20 cellular contexts compared by ENCODE assay signal in genomic region chr2:23630111-23630480, GRCh38.
A peak's percentile ranks its signal among the peaks of the same experiment; 100 is the strongest.
DNase-seq lines count a peak whose midpoint lies in the region; ATAC-seq and TF ChIP-seq lines count a peak whose summit lies in the region.
"Had no signal": no experiment of that assay in that cellular context is flagged by ENCODE, and none has a peak within 500 bp of the region (broad histone marks: within the 10 kb centered on the region; RNA-seq: fewer than 3 reads in every experiment).

No MANE protein-coding gene starts in this region.

- H3K4ac ChIP-seq in trophoblast cell (ENCODE audit: low read depth, low read length) = no peak overlapping the region

- no peaks in the 10 kb centered on the region for H3K79me2 ChIP-seq in trophoblast cell (ENCODE audit: control insufficient read depth, insufficient read depth, low read length, poor library complexity)

- H3K27me3 Mint-ChIP-seq in Caco-2 (ENCODE audit: insufficient read depth, unreplicated experiment) = no peaks in the 10 kb centered on the region
- H3K27me3 Mint-ChIP-seq in chondrocyte (ENCODE audit: low read depth) = no peaks in the 10 kb centered on the region
- H3K27me3 Mint-ChIP-seq in nephron (ENCODE audit: low read depth) = peaks cover 10% of the 10 kb centered on the region

- H2BK5ac ChIP-seq in trophoblast cell (ENCODE audit: low read depth, low read length, poor library complexity) = no peak overlapping the region

- no peaks in the 10 kb centered on the region for H3K36me3 Mint-ChIP-seq in Caco-2 (ENCODE audit: insufficient read depth, unreplicated experiment)
- H3K36me3 Mint-ChIP-seq in chondrocyte (ENCODE audit: low read depth) = peaks cover 4% of the 10 kb centered on the region
- H3K36me3 Mint-ChIP-seq in nephron (ENCODE audit: low read depth) = no peaks in the 10 kb centered on the region

- H3K9me3 ChIP-seq in Caco-2 = no peaks in the 10 kb centered on the region
- no peaks in the 10 kb centered on the region for H3K9me3 ChIP-seq in trophoblast cell (ENCODE audit: insufficient read depth, low read depth, low read length)
- H3K9me3 ChIP-seq: HAP-1, SJSA1 had no signal

- no CpG with 5 or more reads among the region's 6 CpGs for WGBS in trophoblast cell (ENCODE audit: extremely low coverage, insufficient coverage, insufficient read length)

- H3K9me3 Mint-ChIP-seq in Caco-2 (ENCODE audit: unreplicated experiment) (no peaks in the 10 kb centered on the region), chondrocyte (ENCODE audit: low read depth) (no peaks in the 10 kb centered on the region), nephron (no peaks in the 10 kb centered on the region)
- H3K9me3 Mint-ChIP-seq: HFFc6 had no signal

- H3K27ac Mint-ChIP-seq in Caco-2 (ENCODE audit: unreplicated experiment) = peak overlapping the region; percentile 16
- no peak overlapping the region for H3K27ac Mint-ChIP-seq in chondrocyte (ENCODE audit: unreplicated experiment)
- peak overlapping the region; percentile 53 to 94 (median 91) for H3K27ac Mint-ChIP-seq in nephron
- H3K27ac Mint-ChIP-seq: HFFc6 had no signal

- no peak overlapping the region for H3K18ac ChIP-seq in trophoblast cell (ENCODE audit: low read length)

- peak overlapping the region; percentile 44 for H2AK5ac ChIP-seq in trophoblast cell (ENCODE audit: low read length)

- H2BK12ac ChIP-seq in trophoblast cell (ENCODE audit: low read length) = no peak overlapping the region

- H3K4me1 ChIP-seq in Caco-2 = no peaks in the 10 kb centered on the region
- peaks cover 4 to 15% of the 10 kb centered on the region in 2 experiments for H3K4me1 ChIP-seq in trophoblast cell (ENCODE audit: control insufficient read depth in 1 of 2, insufficient read depth in 2 of 2, low read length in 2 of 2)
- H3K4me1 ChIP-seq: HAP-1, SJSA1 had no signal

- H3K36me3 ChIP-seq in Caco-2 (ENCODE audit: control insufficient read depth, insufficient read depth, low read length) (no peaks in the 10 kb centered on the region), trophoblast cell (ENCODE audit: control insufficient read depth in 1 of 2, insufficient read depth in 2 of 2, low read length in 2 of 2) (no peaks in the 10 kb centered on the region), H7 (replicated peaks; ENCODE audit: control insufficient read depth, insufficient read depth, low read length) (no peaks in the 10 kb centered on the region)
- H3K36me3 ChIP-seq: HAP-1, SJSA1 had no signal

- H3K4me2 ChIP-seq in trophoblast cell (ENCODE audit: low read length) = no peak overlapping the region
- H3K4me2 ChIP-seq: PC-9 had no signal

- TF ChIP-seq CTCF in Caco-2 (IDR thresholded peaks at IDR 0.05; ENCODE audit: insufficient read depth in 1 of 2, low read depth in 1 of 2, low read length in 1 of 2, severe bottlenecking in 1 of 2, unreplicated experiment in 1 of 2) (no peak), chondrocyte (IDR thresholded peaks at IDR 0.05) (no peak), nephron (IDR thresholded peaks at IDR 0.05; ENCODE audit: unreplicated experiment in 3 of 3) (no peak)

- H3K4me3 ChIP-seq in Caco-2 (ENCODE audit: low read depth, low read length) (no peak overlapping the region), trophoblast cell (ENCODE audit: low read depth, low read length) (no peak overlapping the region), H7 (ENCODE audit: insufficient read depth, low read depth, low read length) (no peak overlapping the region)
- H3K4me3 ChIP-seq: HAP-1, PC-9, SJSA1 had no signal

- no peak for ATAC-seq in HG02970 (IDR thresholded peaks at IDR 0.05; ENCODE audit: low FRiP score, unreplicated experiment)
- ATAC-seq: Right ventricle myocardium inferior had no signal

- no peak overlapping the region for H3K27ac ChIP-seq in trophoblast cell (ENCODE audit: low read depth, low read length)
- H3K27ac ChIP-seq: PC-9, SJSA1 had no signal

- POLR2A ChIA-PET in Caco-2 (lab: Charles Lee) = no interaction called here

- H3K79me1 ChIP-seq in trophoblast cell (ENCODE audit: low read length) = peaks cover 6% of the 10 kb centered on the region

- H4K12ac ChIP-seq in trophoblast cell (ENCODE audit: low read depth, low read length) = no peak overlapping the region

- H3K4me1 Mint-ChIP-seq in Caco-2 (ENCODE audit: low read depth, unreplicated experiment) (no peaks in the 10 kb centered on the region), chondrocyte (ENCODE audit: low read depth) (no peaks in the 10 kb centered on the region), nephron (peaks cover 32% of the 10 kb centered on the region)

- H4K91ac ChIP-seq in trophoblast cell (ENCODE audit: low read depth, low read length) = no peak overlapping the region

- H2BK120ac ChIP-seq in trophoblast cell (ENCODE audit: insufficient read depth, low read length, poor library complexity) = no peak overlapping the region

- H3K4me3 Mint-ChIP-seq in Caco-2 (ENCODE audit: unreplicated experiment) (no peak overlapping the region), chondrocyte (ENCODE audit: unreplicated experiment) (no peak overlapping the region), nephron (no peak overlapping the region)
- H3K4me3 Mint-ChIP-seq: HFFc6 had no signal

- CTCF ChIA-PET in Caco-2 (lab: Charles Lee) = no interaction called here

- H4K8ac ChIP-seq in trophoblast cell (ENCODE audit: low read depth, low read length) = no peak overlapping the region

- H3K23ac ChIP-seq in trophoblast cell (ENCODE audit: low read length) = no peak overlapping the region

- intact Hi-C loops in Caco-2 (cut with micrococcal nuclease; ENCODE audit: unreplicated experiment) = no loop called here

- no peak overlapping the region for H2AFZ ChIP-seq in trophoblast cell (ENCODE audit: insufficient read depth, low read length, poor library complexity)
- H2AFZ ChIP-seq: PC-9 had no signal

- BruUV-seq in Caco-2 (replicated peaks; lab: Mats Ljungman, UMichigan) = no TSS peak

- no peak overlapping the region for H3K9ac ChIP-seq in trophoblast cell (ENCODE audit: low read length)

- no peak overlapping the region for H3K14ac ChIP-seq in trophoblast cell (ENCODE audit: low read length)

- no peaks in the 10 kb centered on the region for H3K27me3 ChIP-seq in Caco-2 (replicated peaks; ENCODE audit: control insufficient read depth, insufficient read depth, low read length)
- H3K27me3 ChIP-seq in trophoblast cell (ENCODE audit: insufficient read depth, low read length) = no peaks in the 10 kb centered on the region
- H3K27me3 ChIP-seq in H7 (ENCODE audit: control insufficient read depth, insufficient read depth, low read length) = no peaks in the 10 kb centered on the region
- H3K27me3 ChIP-seq: SJSA1 had no signal

- DNase-seq in Caco-2 (no peak), chondrocyte (ENCODE audit: low spot score) (peak; percentile 34), trophoblast cell (no peak), H7 (no peak), dedifferentiated amniotic fluid mesenchymal stem cell (ENCODE audit: extremely low spot score) (no peak)
- DNase-seq: HFFc6; IMR-90; KG1; MM.1S; NCI-H2029 treated with DMSO at 0.1 percent for 48 hours; NCI-H446 treated with DMSO at 0.1 percent for 48 hours; NCI-H526; NCI-H82; NK-92 treated with Interleukin-12 subunit alpha and Interleukin-12 subunit beta, amount 100 ng/mL, for 24 hours; PC-9 had no signal
